ENCODE assay signal across 21 cellular contexts in genomic region chr3:164465172-164465571, GRCh38.
A peak's percentile ranks its signal among the peaks of the same experiment; 100 is the strongest.
DNase-seq lines count a peak whose midpoint lies in the region; ATAC-seq and TF ChIP-seq lines count a peak whose summit lies in the region.
"Had no signal": no experiment of that assay in that cellular context is flagged by ENCODE, and none has a peak within 500 bp of the region (broad histone marks: within the 10 kb centered on the region; RNA-seq: fewer than 3 reads in every experiment).

No MANE protein-coding gene starts in this region.

- DNase-seq in AG10803 (ENCODE audit: low read depth) = peak; percentile 71
- peak; percentile 58 for DNase-seq in HT1080 (ENCODE audit: low read depth)
- DNase-seq in astrocyte of the hippocampus (ENCODE audit: low read depth, low spot score) = peak; percentile 13
- peak; percentile 48 for DNase-seq in kidney tubule cell (ENCODE audit: low spot score)
- no peak for DNase-seq in amygdala (lab: John Stamatoyannopoulos, UW)
- no peak for DNase-seq in NCI-H748 treated with DMSO at 0.1 percent for 48 hours (lab: John Stamatoyannopoulos, UW)
- no peak for DNase-seq in activated gamma-delta T cell treated with Interleukin-2 at 50 U/mL for 16 hours
- DNase-seq: activated CD4-positive, alpha-beta T cell treated with anti-CD3 and anti-CD28 coated beads, Interleukin-2, amount 10 ng/mL, durations not matched to agents 24 days and 14 days; activated CD8-positive, alpha-beta memory T cell treated with anti-CD3 and anti-CD28 coated beads, Interleukin-2, amount 50 U/mL, for 4 hours; Calu3; head of caudate nucleus; lower lobe of right lung; NCI-H146; NCI-H2227 treated with DMSO at 0.1 percent for 48 hours; pancreas; stimulated activated CD4-positive, alpha-beta T cell treated with anti-CD3 and anti-CD28 coated beads, Interleukin-1b, Interleukin-23, amount 100 ng/mL, for 48 hours; stomach; upper lobe of right lung had no signal

- no peak for ATAC-seq in GM18867 (IDR thresholded peaks at IDR 0.05; ENCODE audit: unreplicated experiment)
- ATAC-seq: GM12878, lower lobe of right lung, pancreas, upper lobe of right lung had no signal

- H3K4me3 ChIP-seq in AG10803 (ENCODE audit: low read length) = no peak overlapping the region
- H3K4me3 ChIP-seq: ascending aorta, GM12878, lower lobe of right lung, pancreas, stomach, upper lobe of right lung had no signal

- no peak for TF ChIP-seq CTCF in AG10803 (conservative IDR thresholded peaks at IDR 0.05; ENCODE audit: low read length)

Comparison
In these comparisons a context has a peak if more than half of its experiments do, and no peak if none do; other contexts are left out.
1. DNase-seq: peak in AG10803 (single experiment), HT1080 (single experiment), astrocyte of the hippocampus (single experiment) and kidney tubule cell (single experiment); none in amygdala (0 of 56), NCI-H748 treated with DMSO at 0.1 percent for 48 hours (single experiment) and activated gamma-delta T cell treated with Interleukin-2 at 50 U/mL for 16 hours (single experiment).